8 cellular contexts compared by ENCODE assay signal in the genomic region with DNA sequence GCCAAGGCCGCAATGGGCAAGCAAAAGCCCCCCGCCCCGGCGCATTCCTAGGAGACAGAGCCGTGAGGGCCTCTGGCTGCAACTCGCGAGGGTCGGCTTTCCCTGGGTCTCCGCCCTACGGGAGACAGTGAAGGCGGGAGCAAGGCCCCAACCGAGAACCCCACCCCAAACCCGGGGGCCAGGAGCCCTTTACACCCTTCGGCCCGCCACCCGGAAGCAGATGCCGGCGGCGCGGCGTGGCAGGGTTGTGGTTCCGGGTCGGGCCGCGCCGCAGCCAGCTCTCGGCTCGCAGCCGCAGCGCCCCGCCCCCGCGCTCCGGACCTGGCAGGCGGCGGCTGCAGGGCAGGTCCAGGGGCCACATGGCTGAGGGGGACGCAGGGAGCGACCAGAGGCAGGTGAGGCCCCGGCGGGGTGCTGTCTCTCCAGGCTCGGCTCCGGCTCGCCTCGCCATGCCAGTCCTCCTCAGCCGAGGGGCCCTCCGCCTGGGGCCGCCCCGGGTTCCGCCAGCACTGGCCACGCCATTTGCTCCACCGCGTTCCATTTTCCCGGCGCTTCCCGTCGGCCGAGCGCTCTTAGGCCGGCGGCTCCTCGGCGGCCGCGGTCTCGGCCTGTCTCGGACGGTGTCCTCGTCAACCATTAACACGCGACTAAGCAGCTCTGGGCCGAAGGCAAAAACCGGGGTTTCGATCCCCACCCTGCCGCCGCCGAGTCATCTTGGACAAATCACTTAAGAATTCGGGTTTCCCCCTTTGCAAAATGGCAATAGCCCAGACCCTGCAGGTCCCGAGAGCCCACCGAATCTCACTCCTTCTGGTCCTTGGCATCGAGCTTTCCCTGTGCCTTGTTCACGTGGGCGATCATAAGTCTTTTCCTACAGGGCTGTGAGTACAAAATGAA. TPM values are rescaled to one million over a fixed set of nuclear protein-coding genes. Genes with fewer than 3 reads are reported as not detected.
DNase-seq lines count a peak whose midpoint lies in the region; ATAC-seq lines count a peak whose summit lies in the region.

TSS of gene IMPACT (plus strand) at position 273 of the 897 bp plus-strand sequence. CDS start at position 360, 87 bp downstream.

- H3K36me3 Mint-ChIP-seq in dendritic cell treated with granulocyte-macrophage colony-stimulating factor and Interleukin-4, amounts not matched to agents 40 ng/mL and 50 ng/mL, for 4 days (ENCODE audit: low read depth) = peaks cover 24% of the 10 kb centered on the region

- H3K27me3 Mint-ChIP-seq in dendritic cell treated with granulocyte-macrophage colony-stimulating factor and Interleukin-4, amounts not matched to agents 40 ng/mL and 50 ng/mL, for 4 days = peaks cover 17% of the 10 kb centered on the region

- DNase-seq in AG08395 (ENCODE audit: low spot score) = peak; percentile 89
- DNase-seq in NCI-H460 (ENCODE audit: extremely low read depth, low read depth) = peak; percentile 69
- DNase-seq in activated CD4-positive, alpha-beta T cell treated with anti-CD3 and anti-CD28 coated beads, Interleukin-2, amount 50 U/mL, for 24 hours (ENCODE audit: low read depth in 1 of 2, low spot score in 1 of 2) = peak; percentile 55 to 65
- peak; percentile 88 for DNase-seq in left lobe of liver (ENCODE audit: low spot score)
- DNase-seq in stimulated activated CD4-positive, alpha-beta T cell treated with anti-CD3 and anti-CD28 coated beads, Interleukin-2, amount 100 ng/mL, for 24 hours = peak; percentile 81 to 85

- H3K4me1 Mint-ChIP-seq in dendritic cell treated with granulocyte-macrophage colony-stimulating factor and Interleukin-4, amounts not matched to agents 40 ng/mL and 50 ng/mL, for 4 days (ENCODE audit: low read depth) = peaks cover 30% of the 10 kb centered on the region

- H3K27ac Mint-ChIP-seq in dendritic cell treated with granulocyte-macrophage colony-stimulating factor and Interleukin-4, amounts not matched to agents 40 ng/mL and 50 ng/mL, for 4 days = peak within 1 kb of the TSS; percentile 95

- peak within 1 kb of the TSS; percentile 97 for H3K4me3 Mint-ChIP-seq in dendritic cell treated with granulocyte-macrophage colony-stimulating factor and Interleukin-4, amounts not matched to agents 40 ng/mL and 50 ng/mL, for 4 days

- ATAC-seq in GM18868 (IDR thresholded peaks at IDR 0.05; ENCODE audit: unreplicated experiment) (peak; percentile 94), HG03103 (IDR thresholded peaks at IDR 0.05; ENCODE audit: low read depth, unreplicated experiment) (peak; percentile 89), left lobe of liver (peak; percentile 99)

- H3K9me3 Mint-ChIP-seq in dendritic cell treated with granulocyte-macrophage colony-stimulating factor and Interleukin-4, amounts not matched to agents 40 ng/mL and 50 ng/mL, for 4 days = peaks cover 7% of the 10 kb centered on the region

- intact Hi-C loops in dendritic cell treated with granulocyte-macrophage colony-stimulating factor and Interleukin-4, amounts not matched to agents 40 ng/mL and 50 ng/mL, for 4 days (cut with micrococcal nuclease) = loop anchor here (2.0 to 5.0 kb wide), 2 partner anchors 28 to 61 kb away; no protein-coding TSS in a partner anchor

RNA-seq across cellular contexts. Expression of gene IMPACT, which starts in this region (rescaled TPM):
- total RNA-seq in NCI-H460 (2014; rRNA removed; shearing (Covaris generic)) = 21.7 and 24.9 TPM in 2 replicates
- polyA plus RNA-seq in NCI-H460 (2014; cell fraction: nucleus; rRNA removed) = 22.9 and 28.2 TPM in 2 replicates
- 14.8 TPM for total RNA-seq in left lobe of liver

Comparison
In these comparisons a context has a peak if more than half of its experiments do, and no peak if none do; other contexts are left out.
1. Peak in every context shown above with its lines: DNase-seq and ATAC-seq.